9 cellular contexts compared by ENCODE assay signal in genomic region chr17:35809855-35810461, GRCh38. TPM values are rescaled to one million over a fixed set of nuclear protein-coding genes. Genes with fewer than 3 reads are reported as not detected.
A peak's percentile ranks its signal among the peaks of the same experiment; 100 is the strongest.
DNase-seq lines count a peak whose midpoint lies in the region; ATAC-seq and TF ChIP-seq lines count a peak whose summit lies in the region.
"Had no signal": no experiment of that assay in that cellular context is flagged by ENCODE, and none has a peak within 500 bp of the region (broad histone marks: within the 10 kb centered on the region; RNA-seq: fewer than 3 reads in every experiment).

No MANE protein-coding gene starts in this region.

- H3K27ac ChIP-seq in CD8-positive, alpha-beta T cell (ENCODE audit: low read depth, low read length) = peak overlapping the region; percentile 77
- peak overlapping the region; percentile 96 for H3K27ac ChIP-seq in HUES48 (ENCODE audit: low read depth, low read length)
- H3K27ac ChIP-seq in body of pancreas = peak overlapping the region; percentile 87 to 98 (median 94)
- H3K27ac ChIP-seq in lung (ENCODE audit: low read depth in 1 of 2, low read length in 1 of 2) = peak overlapping the region; percentile 92 to 95
- H3K27ac ChIP-seq in upper lobe of right lung = peak overlapping the region; percentile 91

- no peak for DNase-seq in CD8-positive, alpha-beta T cell
- DNase-seq in body of pancreas (no peak), lung (ENCODE audit: low spot score) (no peak), upper lobe of right lung (no peak), HuH-7 (ENCODE audit: low spot score) (no peak), iPS-NIHi7 (ENCODE audit: extremely low spot score) (no peak), G401 (ENCODE audit: low spot score) (no peak)

- in situ Hi-C loops in G401 (cut with HindIII; ENCODE audit: low sequenced_read_pairs) = no loop called here

- TF ChIP-seq POLR2A in body of pancreas (IDR thresholded peaks at IDR 0.05) = no peak

- H3K9me3 Mint-ChIP-seq in CD8-positive, alpha-beta T cell = no peaks in the 10 kb centered on the region

- no peak for ATAC-seq in CD8-positive, alpha-beta T cell
- ATAC-seq in body of pancreas (peak; percentile 3), lung (ENCODE audit: insufficient read depth, low FRiP score) (no peak), upper lobe of right lung (no peak)

- H3K4me3 Mint-ChIP-seq in CD8-positive, alpha-beta T cell = peak overlapping the region; percentile 98

- intact Hi-C loops in CD8-positive, alpha-beta T cell (cut with DNase I, micrococcal nuclease) = loop anchor here (1.0 to 10.0 kb wide), 11 partner anchors 46 to 848 kb away; partner anchors contain the start of genes AP2B1 (in 2 of the 2), SLFN5 (in 2 of the 2), CCT6B (in 1 of the 2) and LIG3 (in 1 of the 2)
- intact Hi-C loops in body of pancreas (cut with DNase I) (loop anchor here (5.0 kb wide), 1 partner anchor 43 kb away; no protein-coding TSS in a partner anchor), upper lobe of right lung (cut with DNase I) (loop anchor here (5.0 kb wide), 1 partner anchor 43 kb away; no protein-coding TSS in a partner anchor)

- WGBS in body of pancreas, 2 donors = 0 to 1% methylated on average over 7 to 24 of the region's 24 CpGs
- 1% methylated on average over 21 to 24 of the region's 24 CpGs for WGBS in lung, 2 donors

- H3K27ac Mint-ChIP-seq in CD8-positive, alpha-beta T cell = peak overlapping the region; percentile 99

- H3K9ac ChIP-seq in HUES48 (ENCODE audit: low read depth, low read length) = peak overlapping the region; percentile 92

- no peaks in the 10 kb centered on the region for H3K27me3 Mint-ChIP-seq in CD8-positive, alpha-beta T cell (ENCODE audit: low read depth)

- POLR2A ChIA-PET in CD8-positive, alpha-beta T cell (lab: Charles Lee) = interaction anchor here (0.6 to 4.8 kb wide), 9 partner anchors 19 to 649 kb away, joined by 3 to 84 read pairs (median 6); partner anchors contain the start of gene PEX12

- no peaks in the 10 kb centered on the region for H3K27me3 ChIP-seq in CD8-positive, alpha-beta T cell (ENCODE audit: insufficient read depth, low read length)
- no peaks in the 10 kb centered on the region for H3K27me3 ChIP-seq in HUES48 (ENCODE audit: control insufficient read depth, insufficient read depth, low read length)
- no peaks in the 10 kb centered on the region for H3K27me3 ChIP-seq in body of pancreas
- no peaks in the 10 kb centered on the region for H3K27me3 ChIP-seq in lung (ENCODE audit: control insufficient read depth, insufficient read depth)
- H3K27me3 ChIP-seq in upper lobe of right lung = no peaks in the 10 kb centered on the region

- peaks cover 24% of the 10 kb centered on the region for H3K36me3 Mint-ChIP-seq in CD8-positive, alpha-beta T cell

- H3K4me1 Mint-ChIP-seq in CD8-positive, alpha-beta T cell (ENCODE audit: low read depth) = peaks cover 70% of the 10 kb centered on the region

- CTCF ChIA-PET in CD8-positive, alpha-beta T cell (lab: Charles Lee) = interaction anchor here (1.2 to 11.2 kb wide), 6 partner anchors 9 to 690 kb away, joined by 3 to 305 read pairs (median 13); partner anchors contain the start of genes C17orf50, MMP28 and RAD51D

- H3K4me1 ChIP-seq in CD8-positive, alpha-beta T cell (ENCODE audit: insufficient read depth, low read length) = peaks cover 45% of the 10 kb centered on the region
- peaks cover 25% of the 10 kb centered on the region for H3K4me1 ChIP-seq in HUES48 (ENCODE audit: control insufficient read depth, insufficient read depth, low read length)
- H3K4me1 ChIP-seq in body of pancreas = peaks cover 26% of the 10 kb centered on the region
- H3K4me1 ChIP-seq in lung (ENCODE audit: control insufficient read depth in 2 of 2, insufficient read depth in 2 of 2, low read length in 2 of 2) = peaks cover 2 to 11% of the 10 kb centered on the region in 2 donors
- peaks cover 43% of the 10 kb centered on the region for H3K4me1 ChIP-seq in upper lobe of right lung

- no peaks in the 10 kb centered on the region for H3K9me3 ChIP-seq in CD8-positive, alpha-beta T cell (ENCODE audit: low read length)
- no peaks in the 10 kb centered on the region for H3K9me3 ChIP-seq in HUES48 (ENCODE audit: control insufficient read depth, insufficient read depth, low read length)
- no peaks in the 10 kb centered on the region for H3K9me3 ChIP-seq in body of pancreas
- no peaks in the 10 kb centered on the region for H3K9me3 ChIP-seq in lung (ENCODE audit: control insufficient read depth in 2 of 2, insufficient read depth in 1 of 2, low read length in 1 of 2)
- no peaks in the 10 kb centered on the region for H3K9me3 ChIP-seq in upper lobe of right lung

- H3K36me3 ChIP-seq in CD8-positive, alpha-beta T cell (ENCODE audit: insufficient read depth, low read length) = no peaks in the 10 kb centered on the region
- peaks cover 16% of the 10 kb centered on the region for H3K36me3 ChIP-seq in HUES48 (ENCODE audit: control insufficient read depth, insufficient read depth, low read length)
- no peaks in the 10 kb centered on the region for H3K36me3 ChIP-seq in body of pancreas (replicated peaks in 1 of 2; ENCODE audit: insufficient read depth in 1 of 2, low read depth in 2 of 2)
- peaks cover 2 to 3% of the 10 kb centered on the region in 2 donors for H3K36me3 ChIP-seq in lung (ENCODE audit: control insufficient read depth in 2 of 2, insufficient read depth in 2 of 2, low read length in 2 of 2)
- H3K36me3 ChIP-seq in upper lobe of right lung = no peaks in the 10 kb centered on the region

- no peak for TF ChIP-seq CTCF in CD8-positive, alpha-beta T cell (IDR thresholded peaks at IDR 0.05)
- TF ChIP-seq CTCF in body of pancreas (IDR thresholded peaks at IDR 0.05) = no peak
- no peak for TF ChIP-seq CTCF in lung (IDR thresholded peaks at IDR 0.05; ENCODE audit: control extremely low read depth, extremely low read depth)
- TF ChIP-seq CTCF in upper lobe of right lung (IDR thresholded peaks at IDR 0.05) = no peak

- peak overlapping the region; percentile 64 for H3K4me3 ChIP-seq in CD8-positive, alpha-beta T cell (ENCODE audit: low read depth, low read length)
- H3K4me3 ChIP-seq in HUES48 (ENCODE audit: low read depth, low read length) (peak overlapping the region; percentile 98), body of pancreas (peak overlapping the region; percentile 84 to 93), lung (peak overlapping the region; percentile 92), upper lobe of right lung (peak overlapping the region; percentile 77)

RNA-seq across cellular contexts. Expression of gene TAF15, which starts 0.7 kb away (rescaled TPM):
- 100 to 1,000 TPM; 118 to 121 TPM for total RNA-seq in CD8-positive, alpha-beta T cell
- total RNA-seq in body of pancreas (10 to 100 TPM; 47.7 to 51.1 TPM), lung (100 to 1,000 TPM; 134 to 138 TPM), upper lobe of right lung (142 TPM)
- 10 to 100 TPM; 88.5 to 94.1 TPM for polyA plus RNA-seq in lung
- total RNA-seq in G401 (2014; rRNA removed; shearing (Covaris generic)) = 18.2 and 23.9 TPM in 2 replicates

RNA-seq across cellular contexts. Expression of gene MMP28, which starts 14.5 kb away (rescaled TPM):
- total RNA-seq in CD8-positive, alpha-beta T cell = 1 to 10 TPM; 5.4 to 6.5 TPM
- total RNA-seq in body of pancreas (10 to 100 TPM in 1 of 2 donors, 1 to 10 TPM in 1; 8.3 to 15.2 TPM), lung (10 to 100 TPM; 30.5 to 54.5 TPM), upper lobe of right lung (55.6 TPM)
- 10 to 100 TPM; 34.2 to 72.6 TPM for polyA plus RNA-seq in lung
- total RNA-seq in G401 (2014; rRNA removed; shearing (Covaris generic)) = not detected in 2 replicates
- total RNA-seq: RPMI7951 had no signal

RNA-seq across cellular contexts. Expression of gene C17orf50, which starts 49.3 kb away (rescaled TPM):
- not detected for total RNA-seq in CD8-positive, alpha-beta T cell
- total RNA-seq in body of pancreas = not detected
- under 1 TPM in 1 of 2 donors, not detected in 1; 0.40 TPM for total RNA-seq in lung
- under 1 TPM; 0.18 to 0.26 TPM for polyA plus RNA-seq in lung
- total RNA-seq in upper lobe of right lung = not detected
- not detected in 2 replicates for total RNA-seq in G401 (2014; rRNA removed; shearing (Covaris generic))
- total RNA-seq: RPMI7951 had no signal

RNA-seq across cellular contexts. Expression of gene GAS2L2, which starts 56.9 kb away (rescaled TPM):
- total RNA-seq in CD8-positive, alpha-beta T cell = under 1 TPM; 0.17 to 0.27 TPM
- not detected for total RNA-seq in body of pancreas
- total RNA-seq in lung = 10 to 100 TPM in 1 of 2 donors, 1 to 10 TPM in 1; 4.6 to 11.5 TPM
- 1 to 10 TPM; 1.6 to 3.3 TPM for polyA plus RNA-seq in lung
- not detected for total RNA-seq in upper lobe of right lung
- total RNA-seq in G401 (2014; rRNA removed; shearing (Covaris generic)) = not detected in 2 replicates
- total RNA-seq: RPMI7951 had no signal

RNA-seq across cellular contexts. Expression of gene HEATR9, which starts 58.7 kb away (rescaled TPM):
- total RNA-seq in CD8-positive, alpha-beta T cell = 1 to 10 TPM; 2.1 to 2.5 TPM
- total RNA-seq in body of pancreas (not detected), lung (under 1 TPM in 1 of 2 donors, not detected in 1; 0.17 TPM), upper lobe of right lung (0.17 TPM)
- polyA plus RNA-seq in lung = under 1 TPM in 1 of 2 donors, not detected in 1; 0.05 TPM
- not detected in 2 replicates for total RNA-seq in G401 (2014; rRNA removed; shearing (Covaris generic))
- total RNA-seq: RPMI7951 had no signal
